In genomic region chr9:121557581-121558422, GRCh38 we compare ENCODE assay signal across 9 cellular contexts. TPM values are rescaled to one million over a fixed set of nuclear protein-coding genes. Genes with fewer than 3 reads are reported as not detected.
DNase-seq lines count a peak whose midpoint lies in the region; ATAC-seq and TF ChIP-seq lines count a peak whose summit lies in the region.
"Had no signal": no experiment of that assay in that cellular context is flagged by ENCODE, and none has a peak within 500 bp of the region (broad histone marks: within the 10 kb centered on the region; RNA-seq: fewer than 3 reads in every experiment).

No MANE protein-coding gene starts in this region.

- H3K4me3 ChIP-seq in GM12865 (ENCODE audit: low read depth, low read length) (no peak overlapping the region), heart left ventricle (no peak overlapping the region), psoas muscle (peak overlapping the region; percentile 22)

- intact Hi-C loops in heart left ventricle (cut with DNase I): loop anchor here in 5 of 10 donors (2.0 to 10.0 kb wide), 7 partner anchors 34 to 307 kb away; no protein-coding TSS in a partner anchor
- intact Hi-C loops in psoas muscle (cut with DNase I): loop anchor here in 1 of 2 donors (5.0 kb wide), 1 partner anchor 39 kb away; no protein-coding TSS in a partner anchor

- peak overlapping the region; percentile 35 for H3K4me3 Mint-ChIP-seq in activated naive CD8-positive, alpha-beta T cell treated with anti-CD3 and anti-CD28 coated beads, Interleukin-2, amount 10 ng/mL, durations not matched to agents 7 days and 5 days
- H3K4me3 Mint-ChIP-seq in naive thymus-derived CD8-positive, alpha-beta T cell: peak overlapping the region in 1 of 10 donors; percentile 19

- H3K27me3 ChIP-seq in heart left ventricle (no peaks in the 10 kb centered on the region), psoas muscle (ENCODE audit: insufficient read depth in 3 of 3, low read length in 2 of 3) (no peaks in the 10 kb centered on the region)

- H3K27ac ChIP-seq in heart left ventricle (peak overlapping the region; percentile 24 to 84 (median 70)), psoas muscle (peak overlapping the region; percentile 87)

- peaks cover 21% of the 10 kb centered on the region for H3K4me1 Mint-ChIP-seq in activated naive CD8-positive, alpha-beta T cell treated with anti-CD3 and anti-CD28 coated beads, Interleukin-2, amount 10 ng/mL, durations not matched to agents 7 days and 5 days
- H3K4me1 Mint-ChIP-seq in naive thymus-derived CD8-positive, alpha-beta T cell: peaks cover 0 to 18% (median 8%) of the 10 kb centered on the region in 4 donors

- TF ChIP-seq CTCF in GM12865 (IDR thresholded peaks at IDR 0.05; ENCODE audit: insufficient read depth, low read depth, low read length, missing control alignments): no peak
- no peak for TF ChIP-seq CTCF in heart left ventricle (IDR thresholded peaks at IDR 0.05)
- no peak for TF ChIP-seq CTCF in psoas muscle (IDR thresholded peaks at IDR 0.05)

- ATAC-seq in activated naive CD8-positive, alpha-beta T cell treated with anti-CD3 and anti-CD28 coated beads, Interleukin-2, amount 10 ng/mL, durations not matched to agents 7 days and 5 days (ENCODE audit: low read depth): peak; percentile 82
- ATAC-seq in heart left ventricle (peak; percentile 60 to 91 (median 79)), psoas muscle (peak; percentile 82 to 87 (median 86)), HG03571 (IDR thresholded peaks at IDR 0.05; ENCODE audit: unreplicated experiment) (no peak)
- no peak for ATAC-seq in naive thymus-derived CD8-positive, alpha-beta T cell

- H3K36me3 Mint-ChIP-seq in activated naive CD8-positive, alpha-beta T cell treated with anti-CD3 and anti-CD28 coated beads, Interleukin-2, amount 10 ng/mL, durations not matched to agents 7 days and 5 days: no peaks in the 10 kb centered on the region
- no peaks in the 10 kb centered on the region for H3K36me3 Mint-ChIP-seq in naive thymus-derived CD8-positive, alpha-beta T cell

- WGBS in heart left ventricle, 4 donors: 5 to 15% (median 6%) methylated on average over 15 of the region's 15 CpGs
- WGBS in psoas muscle, 3 donors: 2 to 4% (median 3%) methylated on average over 15 of the region's 15 CpGs

- no peaks in the 10 kb centered on the region for H3K9me3 Mint-ChIP-seq in activated naive CD8-positive, alpha-beta T cell treated with anti-CD3 and anti-CD28 coated beads, Interleukin-2, amount 10 ng/mL, durations not matched to agents 7 days and 5 days
- H3K9me3 Mint-ChIP-seq in naive thymus-derived CD8-positive, alpha-beta T cell: no peaks in the 10 kb centered on the region

- H3K36me3 ChIP-seq in heart left ventricle: no peaks in the 10 kb centered on the region
- no peaks in the 10 kb centered on the region for H3K36me3 ChIP-seq in psoas muscle (ENCODE audit: insufficient read depth in 1 of 2, low read depth in 1 of 2)

- H3K27me3 Mint-ChIP-seq in activated naive CD8-positive, alpha-beta T cell treated with anti-CD3 and anti-CD28 coated beads, Interleukin-2, amount 10 ng/mL, durations not matched to agents 7 days and 5 days: peaks cover 10% of the 10 kb centered on the region
- H3K27me3 Mint-ChIP-seq in naive thymus-derived CD8-positive, alpha-beta T cell: peaks cover 0 to 15% (median 2%) of the 10 kb centered on the region in 5 donors

- POLR2A ChIA-PET in activated naive CD8-positive, alpha-beta T cell treated with anti-CD3 and anti-CD28 coated beads, Interleukin-2, amount 10 ng/mL, durations not matched to agents 7 days and 5 days (lab: Charles Lee): interaction anchor here (1.9 kb wide), 1 partner anchor 10 kb away, joined by 4 read pairs; no protein-coding TSS in a partner anchor
- POLR2A ChIA-PET in naive thymus-derived CD8-positive, alpha-beta T cell (lab: Charles Lee): no interaction called here

- H3K27ac Mint-ChIP-seq in activated naive CD8-positive, alpha-beta T cell treated with anti-CD3 and anti-CD28 coated beads, Interleukin-2, amount 10 ng/mL, durations not matched to agents 7 days and 5 days: peak overlapping the region; percentile 28
- H3K27ac Mint-ChIP-seq in naive thymus-derived CD8-positive, alpha-beta T cell: no peak overlapping the region

- H3K9me3 ChIP-seq in heart left ventricle (no peaks in the 10 kb centered on the region), psoas muscle (no peaks in the 10 kb centered on the region)

- DNase-seq in GM12865 (ENCODE audit: low read depth) (peak; percentile 57), Kasumi-1 (lab: John Stamatoyannopoulos, UW) (peak; percentile 96 to 97), heart left ventricle (peak; percentile 75 to 83 (median 79)), psoas muscle (peak; percentile 79 to 87), NCI-H510A (lab: John Stamatoyannopoulos, UW) (no peak)
- peak; percentile 53 for DNase-seq in activated naive CD8-positive, alpha-beta T cell treated with anti-CD3 and anti-CD28 coated beads, Interleukin-2, amount 10 ng/mL, durations not matched to agents 7 days and 5 days
- DNase-seq in naive thymus-derived CD8-positive, alpha-beta T cell: no peak

- TF ChIP-seq POLR2A in heart left ventricle (IDR thresholded peaks at IDR 0.05): no peak

- peaks cover 10 to 40% (median 28%) of the 10 kb centered on the region in 12 donors for H3K4me1 ChIP-seq in heart left ventricle
- peaks cover 44% of the 10 kb centered on the region for H3K4me1 ChIP-seq in psoas muscle

RNA-seq across cellular contexts. Expression of gene GGTA1, which starts 58.2 kb away (rescaled TPM):
- total RNA-seq in activated naive CD8-positive, alpha-beta T cell treated with anti-CD3 and anti-CD28 coated beads, Interleukin-2, amount 10 ng/mL, durations not matched to agents 7 days and 5 days: not detected
- 10 to 100 TPM in 4 of 9 donors, 1 to 10 TPM in 5; 1.9 to 47.7 (median 8.0) TPM for total RNA-seq in heart left ventricle
- 10 to 100 TPM in 1 of 2 donors, 1 to 10 TPM in 1; 1.8 to 23.9 TPM for polyA plus RNA-seq in heart left ventricle
- 1 to 10 TPM in 3 of 4 donors, under 1 TPM in 1; 0.50 to 7.0 (median 2.5) TPM for total RNA-seq in psoas muscle
- polyA plus RNA-seq in psoas muscle: 1 to 10 TPM; 1.1 to 3.9 (median 1.6) TPM
- total RNA-seq in naive thymus-derived CD8-positive, alpha-beta T cell: not detected
- polyA plus RNA-seq in naive thymus-derived CD8-positive, alpha-beta T cell: under 1 TPM in 1 of 3 donors, not detected in 2; 0.34 TPM
- total RNA-seq: T-helper 1 cell treated with Interleukin-12 subunit alpha and Interleukin-12 subunit beta and Interleukin-4 antibody, amounts not matched to agents 30 ng/mL and 1 ng/mL, for 36 hours had no signal

Comparison
In these comparisons a context has a peak if more than half of its experiments do, and no peak if none do; other contexts are left out.
1. DNase-seq: peak in GM12865 (single experiment), Kasumi-1 (2 of 2), activated naive CD8-positive, alpha-beta T cell treated with anti-CD3 and anti-CD28 coated beads, Interleukin-2, amount 10 ng/mL, durations not matched to agents 7 days and 5 days (single experiment), heart left ventricle (5 of 5) and psoas muscle (2 of 2); none in NCI-H510A (single experiment) and naive thymus-derived CD8-positive, alpha-beta T cell (0 of 10).
2. ATAC-seq: peak in activated naive CD8-positive, alpha-beta T cell treated with anti-CD3 and anti-CD28 coated beads, Interleukin-2, amount 10 ng/mL, durations not matched to agents 7 days and 5 days (single experiment), heart left ventricle (4 of 4) and psoas muscle (4 of 4); none in HG03571 (single experiment) and naive thymus-derived CD8-positive, alpha-beta T cell (0 of 2).